ENCODE assay signal across 1 cellular context in genomic region chr3:31606453-31606852, GRCh38.
TF ChIP-seq lines count a peak whose summit lies in the region.

No MANE protein-coding gene starts in this region.

TF ChIP-seq in GM23338, 12 proteins besides CTCF, POLR2A, EP300 and RAD21 (continued from another document):
- no peak for TF ChIP-seq ZNF462 (CRISPR knock-in tag; IDR thresholded peaks at IDR 0.05)
- TF ChIP-seq ZNF331 (CRISPR knock-in tag; IDR thresholded peaks at IDR 0.05; ENCODE audit: low read depth): no peak
